In the genomic region with DNA sequence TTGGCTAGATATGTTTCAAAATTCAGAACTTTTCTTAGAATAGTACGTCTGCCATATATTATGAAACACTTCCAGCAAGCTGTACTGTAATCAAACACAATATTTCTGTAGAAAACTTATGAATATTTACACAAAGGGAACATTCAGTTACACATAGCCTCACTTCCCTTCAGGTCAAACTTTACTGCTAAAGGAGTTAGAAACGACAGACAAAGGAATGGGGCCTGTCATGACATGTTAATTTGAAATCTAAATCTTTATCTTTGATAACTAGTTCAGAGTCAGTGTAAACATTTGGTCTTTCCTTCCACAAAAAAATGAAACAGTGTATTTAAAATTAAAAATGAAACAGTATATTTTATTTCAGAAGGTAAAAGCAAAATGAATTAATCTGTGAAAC, we compare ENCODE assay signal across 8 cellular contexts. TPM values are rescaled to one million over a fixed set of nuclear protein-coding genes. Genes with fewer than 3 reads are reported as not detected.
DNase-seq lines count a peak whose midpoint lies in the region; ATAC-seq lines count a peak whose summit lies in the region.

No MANE protein-coding gene starts in this region.

- no peak overlapping the region for H3K4me2 ChIP-seq in neuronal stem cell (ENCODE audit: insufficient read depth, low read length, poor library complexity, severe bottlenecking)

- ATAC-seq in HG03469 (IDR thresholded peaks at IDR 0.05; ENCODE audit: unreplicated experiment) = no peak

- H3K27me3 Mint-ChIP-seq in CD4-positive, alpha-beta memory T cell = no peaks in the 10 kb centered on the region

- H3K4me1 ChIP-seq in CD4-positive, alpha-beta memory T cell (ENCODE audit: insufficient read depth, low read length) = peaks cover 44% of the 10 kb centered on the region
- no peaks in the 10 kb centered on the region for H3K4me1 ChIP-seq in NT2/D1 (ENCODE audit: insufficient read depth, insufficient read length)
- H3K4me1 ChIP-seq in duodenal mucosa (ENCODE audit: control insufficient read depth in 1 of 2, insufficient read depth in 2 of 2, low read length in 2 of 2) = peaks cover 2 to 22% of the 10 kb centered on the region in 2 donors
- peaks cover 2 to 7% of the 10 kb centered on the region in 2 donors for H3K4me1 ChIP-seq in neuronal stem cell (ENCODE audit: control insufficient read depth in 2 of 2, insufficient read depth in 1 of 2, low read depth in 1 of 2, low read length in 2 of 2)

- H4K8ac ChIP-seq in neuronal stem cell (ENCODE audit: low read depth, low read length) = no peak overlapping the region

- H3K9me3 ChIP-seq in CD4-positive, alpha-beta memory T cell (ENCODE audit: control insufficient read depth in 1 of 2, low read length in 2 of 2) = no peaks in the 10 kb centered on the region
- H3K9me3 ChIP-seq in NT2/D1 (ENCODE audit: insufficient read depth, low read length) = no peaks in the 10 kb centered on the region
- H3K9me3 ChIP-seq in duodenal mucosa (ENCODE audit: control insufficient read depth in 1 of 2, low read length in 2 of 2) = no peaks in the 10 kb centered on the region
- H3K9me3 ChIP-seq in neuronal stem cell (replicated peaks in 1 of 2; ENCODE audit: control insufficient read depth in 2 of 2, insufficient read depth in 1 of 2, low read depth in 1 of 2, low read length in 2 of 2) = peaks cover 2 to 31% of the 10 kb centered on the region in 2 donors

- H2AK5ac ChIP-seq in neuronal stem cell (ENCODE audit: low read depth, low read length) = no peak overlapping the region

- H3K14ac ChIP-seq in neuronal stem cell (ENCODE audit: low read length) = no peak overlapping the region

- no peaks in the 10 kb centered on the region for H3K27me3 ChIP-seq in CD4-positive, alpha-beta memory T cell (ENCODE audit: insufficient read depth, low read length)
- peaks cover 3% of the 10 kb centered on the region for H3K27me3 ChIP-seq in NT2/D1 (ENCODE audit: insufficient read depth, insufficient read length)
- H3K27me3 ChIP-seq in duodenal mucosa (ENCODE audit: control insufficient read depth in 1 of 2, insufficient read depth in 2 of 2, low read length in 2 of 2) = no peaks in the 10 kb centered on the region
- H3K27me3 ChIP-seq in neuronal stem cell (ENCODE audit: control insufficient read depth in 3 of 3, insufficient read depth in 3 of 3, low read depth in 1 of 3, low read length in 3 of 3) = no peaks in the 10 kb centered on the region

- POLR2A ChIA-PET in CD4-positive, alpha-beta memory T cell (lab: Charles Lee; ENCODE audit: partially characterized antibody) = interaction anchor here (1.0 to 2.9 kb wide), 13 partner anchors 9 to 532 kb away, joined by 3 to 26 read pairs (median 5); a partner anchor contains a TSS

- H3K27ac ChIP-seq in CD4-positive, alpha-beta memory T cell (ENCODE audit: low read depth, low read length) = peak overlapping the region; percentile 80
- no peak overlapping the region for H3K27ac ChIP-seq in duodenal mucosa (ENCODE audit: low read depth, low read length)
- H3K27ac ChIP-seq in neuronal stem cell (replicated peaks; ENCODE audit: low read length) = no peak overlapping the region

- H2AFZ ChIP-seq in neuronal stem cell (ENCODE audit: low read length) = peak overlapping the region; percentile 92

- peaks cover 34 to 57% (median 47%) of the 10 kb centered on the region in 4 donors for H3K4me1 Mint-ChIP-seq in CD4-positive, alpha-beta memory T cell

- peak overlapping the region; percentile 94 to 98 (median 95) for H3K27ac Mint-ChIP-seq in CD4-positive, alpha-beta memory T cell

- no peak overlapping the region for H2BK12ac ChIP-seq in neuronal stem cell (ENCODE audit: low read length)

- H3K36me3 ChIP-seq in CD4-positive, alpha-beta memory T cell (ENCODE audit: insufficient read depth, low read length) = peaks cover 9% of the 10 kb centered on the region
- H3K36me3 ChIP-seq in NT2/D1 (ENCODE audit: insufficient read depth, insufficient read length, low read length) = peaks cover 7% of the 10 kb centered on the region
- H3K36me3 ChIP-seq in duodenal mucosa (ENCODE audit: control insufficient read depth in 1 of 2, insufficient read depth in 2 of 2, low read length in 2 of 2) = peaks cover 7 to 13% of the 10 kb centered on the region in 2 donors
- H3K36me3 ChIP-seq in neuronal stem cell (replicated peaks in 1 of 2; ENCODE audit: control insufficient read depth in 2 of 2, insufficient read depth in 2 of 2, low read length in 2 of 2) = peaks cover 6 to 53% of the 10 kb centered on the region in 2 donors

- no peak overlapping the region for H4K91ac ChIP-seq in neuronal stem cell (ENCODE audit: low read depth, low read length, poor library complexity)

- no peaks in the 10 kb centered on the region for H3K79me1 ChIP-seq in neuronal stem cell (ENCODE audit: low read depth, low read length)

- no peak overlapping the region for H3K23ac ChIP-seq in neuronal stem cell (ENCODE audit: low read depth, low read length, poor library complexity)

- no peak overlapping the region for H3K18ac ChIP-seq in neuronal stem cell (ENCODE audit: low read length)

- WGBS in neuronal stem cell (ENCODE audit: extremely low coverage in 2 of 2, insufficient read length in 2 of 2, insufficient replicate concordance in 1 of 2), 2 donors = no CpG with 5 or more reads among the region's 2 CpGs

- H3K9me3 Mint-ChIP-seq in CD4-positive, alpha-beta memory T cell = no peaks in the 10 kb centered on the region

- H3K36me3 Mint-ChIP-seq in CD4-positive, alpha-beta memory T cell = peaks cover 31 to 34% of the 10 kb centered on the region in 2 donors

- H3K4me3 Mint-ChIP-seq in CD4-positive, alpha-beta memory T cell = peak overlapping the region; percentile 89 to 97 (median 96)

- no peak overlapping the region for H2BK120ac ChIP-seq in neuronal stem cell (ENCODE audit: low read depth, low read length)

- DNase-seq in CD4-positive, alpha-beta memory T cell = no peak
- no peak for DNase-seq in NT2/D1 (ENCODE audit: low read depth, low spot score)
- no peak for DNase-seq in neuronal stem cell (ENCODE audit: low spot score)
- no peak for DNase-seq in NCI-H748 (lab: John Stamatoyannopoulos, UW; ENCODE audit: unreplicated experiment)
- no peak for DNase-seq in stimulated activated CD4-positive, alpha-beta T cell treated with anti-CD3 and anti-CD28 coated beads, Interleukin-15, amount 100 ng/mL, for 24 hours
- no peak for DNase-seq in NCI-H128 (lab: John Stamatoyannopoulos, UW; ENCODE audit: unreplicated experiment)

- H2BK15ac ChIP-seq in neuronal stem cell (ENCODE audit: low read length) = no peak overlapping the region

- intact Hi-C loops in CD4-positive, alpha-beta memory T cell (cut with micrococcal nuclease) = loop anchor here (2.0 to 10.0 kb wide), 4 partner anchors 32 to 880 kb away; a partner anchor contains a TSS

- peak overlapping the region; percentile 52 for H3K9ac ChIP-seq in NT2/D1 (ENCODE audit: insufficient read length, low read depth)
- H3K9ac ChIP-seq in duodenal mucosa (ENCODE audit: low read depth in 1 of 2, low read length in 2 of 2) = peak overlapping the region; percentile 63 to 91
- H3K9ac ChIP-seq in neuronal stem cell (ENCODE audit: low read depth, low read length, poor library complexity) = no peak overlapping the region

- H3K4me3 ChIP-seq in CD4-positive, alpha-beta memory T cell (ENCODE audit: low read length in 2 of 2) = peak overlapping the region; percentile 13 to 73
- H3K4me3 ChIP-seq in NT2/D1 (ENCODE audit: insufficient read length, low read depth) (peak overlapping the region; percentile 83), duodenal mucosa (ENCODE audit: low read depth in 1 of 2, low read length in 2 of 2) (peak overlapping the region; percentile 81 to 86), neuronal stem cell (ENCODE audit: low read length in 2 of 2) (peak overlapping the region in 1 of 2 donors; percentile 55)

- CTCF ChIA-PET in CD4-positive, alpha-beta memory T cell (lab: Charles Lee; ENCODE audit: partially characterized antibody) = interaction anchor here (1.2 to 2.3 kb wide), 6 partner anchors 14 to 74 kb away, joined by 3 to 9 read pairs (median 4); no protein-coding TSS in a partner anchor

- H3K4ac ChIP-seq in neuronal stem cell (ENCODE audit: low read length) = no peak overlapping the region

- H2BK5ac ChIP-seq in neuronal stem cell (ENCODE audit: low read length) = no peak overlapping the region

RNA-seq across cellular contexts. Expression of a gene that starts 1.0 kb away (rescaled TPM):
- 10 to 100 TPM; 17.8 to 19.0 TPM for total RNA-seq in CD4-positive, alpha-beta memory T cell
- polyA plus RNA-seq in CD4-positive, alpha-beta memory T cell = 10 to 100 TPM; 12.1 to 13.1 TPM
- 22.3 TPM for polyA plus RNA-seq in neuronal stem cell (2013, experiment 1 of 2)
- 23.6 TPM for polyA plus RNA-seq in neuronal stem cell (2013, experiment 2 of 2)
